8 cellular contexts compared by ENCODE assay signal in genomic region chr7:98283127-98283886, GRCh38. TPM values are rescaled to one million over a fixed set of nuclear protein-coding genes. Genes with fewer than 3 reads are reported as not detected.
DNase-seq lines count a peak whose midpoint lies in the region; ATAC-seq lines count a peak whose summit lies in the region.

No MANE protein-coding gene starts in this region.

- peak overlapping the region; percentile 94 for H3K9ac ChIP-seq in skeletal muscle satellite cell (ENCODE audit: low read depth, low read length)

- DNase-seq in activated CD8-positive, alpha-beta memory T cell treated with anti-CD3 and anti-CD28 coated beads, Interleukin-2, amount 10 ng/mL, durations not matched to agents 7 days and 5 days: no peak
- DNase-seq in activated CD8-positive, alpha-beta memory T cell treated with anti-CD3 and anti-CD28 coated beads for 24 hours: no peak
- DNase-seq in activated naive CD4-positive, alpha-beta T cell treated with anti-CD3 and anti-CD28 coated beads, Interleukin-2, amount 50 U/mL, for 72 hours (ENCODE audit: low spot score in 2 of 2): no peak
- DNase-seq in right cardiac atrium (peak; percentile 53 to 75 (median 74)), NCI-H1694 treated with DMSO at 0.1 percent for 48 hours (lab: John Stamatoyannopoulos, UW) (no peak)

- no peaks in the 10 kb centered on the region for H3K27me3 Mint-ChIP-seq in activated CD8-positive, alpha-beta memory T cell treated with anti-CD3 and anti-CD28 coated beads, Interleukin-2, amount 10 ng/mL, durations not matched to agents 7 days and 5 days

- no peak overlapping the region for H3K27ac Mint-ChIP-seq in activated CD8-positive, alpha-beta memory T cell treated with anti-CD3 and anti-CD28 coated beads, Interleukin-2, amount 10 ng/mL, durations not matched to agents 7 days and 5 days
- peak overlapping the region; percentile 79 to 91 for H3K27ac Mint-ChIP-seq in activated naive CD4-positive, alpha-beta T cell treated with anti-CD3 and anti-CD28 coated beads, Interleukin-2, amount 50 U/mL, for 72 hours

- H3K4me1 ChIP-seq in right cardiac atrium (ENCODE audit: control insufficient read depth, insufficient read depth, low read length) (peaks cover 17% of the 10 kb centered on the region), skeletal muscle satellite cell (ENCODE audit: control insufficient read depth, insufficient read depth, low read length) (peaks cover 55% of the 10 kb centered on the region)

- H3K27me3 ChIP-seq in right cardiac atrium (ENCODE audit: control insufficient read depth, insufficient read depth) (no peaks in the 10 kb centered on the region), skeletal muscle satellite cell (ENCODE audit: control insufficient read depth, insufficient read depth, low read length) (no peaks in the 10 kb centered on the region)

- H3K27ac ChIP-seq in right cardiac atrium (ENCODE audit: low read length): peak overlapping the region; percentile 9

- H3K9me3 ChIP-seq in right cardiac atrium (ENCODE audit: control insufficient read depth, low read length) (no peaks in the 10 kb centered on the region), skeletal muscle satellite cell (replicated peaks; ENCODE audit: low read length) (no peaks in the 10 kb centered on the region)

- peaks cover 4% of the 10 kb centered on the region for H3K36me3 Mint-ChIP-seq in activated CD8-positive, alpha-beta memory T cell treated with anti-CD3 and anti-CD28 coated beads, Interleukin-2, amount 10 ng/mL, durations not matched to agents 7 days and 5 days
- peaks cover 0 to 8% of the 10 kb centered on the region in 2 donors for H3K36me3 Mint-ChIP-seq in activated naive CD4-positive, alpha-beta T cell treated with anti-CD3 and anti-CD28 coated beads, Interleukin-2, amount 50 U/mL, for 72 hours

- CTCF ChIA-PET in activated CD8-positive, alpha-beta memory T cell treated with anti-CD3 and anti-CD28 coated beads, Interleukin-2, amount 10 ng/mL, durations not matched to agents 7 days and 5 days (lab: Charles Lee): no interaction called here

- intact Hi-C loops in right cardiac atrium (cut with DNase I): no loop called here

- peak overlapping the region; percentile 72 for H3K4me3 Mint-ChIP-seq in activated CD8-positive, alpha-beta memory T cell treated with anti-CD3 and anti-CD28 coated beads, Interleukin-2, amount 10 ng/mL, durations not matched to agents 7 days and 5 days

- peaks cover 52% of the 10 kb centered on the region for H3K36me3 ChIP-seq in skeletal muscle satellite cell (ENCODE audit: insufficient read depth, low read length)

- H3K9me3 Mint-ChIP-seq in activated CD8-positive, alpha-beta memory T cell treated with anti-CD3 and anti-CD28 coated beads, Interleukin-2, amount 10 ng/mL, durations not matched to agents 7 days and 5 days (ENCODE audit: low read depth): no peaks in the 10 kb centered on the region
- H3K9me3 Mint-ChIP-seq in activated naive CD4-positive, alpha-beta T cell treated with anti-CD3 and anti-CD28 coated beads, Interleukin-2, amount 50 U/mL, for 72 hours: no peaks in the 10 kb centered on the region

- peak overlapping the region; percentile 94 for H3K4me2 ChIP-seq in skeletal muscle satellite cell (ENCODE audit: low read length)

- H3K4me3 ChIP-seq in right cardiac atrium (ENCODE audit: low read length): peak overlapping the region; percentile 92
- H3K4me3 ChIP-seq in skeletal muscle satellite cell (ENCODE audit: low read length): peak overlapping the region; percentile 87

- no peak for ATAC-seq in activated CD8-positive, alpha-beta memory T cell treated with anti-CD3 and anti-CD28 coated beads, Interleukin-2, amount 10 ng/mL, durations not matched to agents 7 days and 5 days
- no peak for ATAC-seq in activated naive CD4-positive, alpha-beta T cell treated with anti-CD3 and anti-CD28 coated beads, Interleukin-2, amount 50 U/mL, for 72 hours
- ATAC-seq in right cardiac atrium: peak in 1 of 2 donors; percentile 18
- no peak for ATAC-seq in GM18867 (IDR thresholded peaks at IDR 0.05; ENCODE audit: unreplicated experiment)
- no peak for ATAC-seq in GM18873 (IDR thresholded peaks at IDR 0.05; ENCODE audit: low FRiP score, unreplicated experiment)

- 36% methylated on average over 19 of the region's 19 CpGs for WGBS in right cardiac atrium

- H3K4me1 Mint-ChIP-seq in activated CD8-positive, alpha-beta memory T cell treated with anti-CD3 and anti-CD28 coated beads, Interleukin-2, amount 10 ng/mL, durations not matched to agents 7 days and 5 days: peaks cover 16% of the 10 kb centered on the region

RNA-seq across cellular contexts. Expression of gene BRI3, which starts 1.8 kb away (rescaled TPM):
- 10 to 100 TPM; 38.3 to 43.5 TPM for total RNA-seq in activated CD8-positive, alpha-beta memory T cell treated with anti-CD3 and anti-CD28 coated beads, Interleukin-2, amount 10 ng/mL, durations not matched to agents 7 days and 5 days
- total RNA-seq in activated naive CD4-positive, alpha-beta T cell treated with anti-CD3 and anti-CD28 coated beads, Interleukin-2, amount 50 U/mL, for 72 hours: 10 to 100 TPM; 50.0 to 66.4 TPM
- 100 to 1,000 TPM; 156 to 203 (median 187) TPM for total RNA-seq in right cardiac atrium
- polyA plus RNA-seq in right cardiac atrium: 209 TPM
- 93.0 and 95.3 TPM in 2 replicates for total RNA-seq in skeletal muscle satellite cell (2012; rRNA removed)

RNA-seq across cellular contexts. Expression of gene TECPR1, which starts 31.3 kb away (rescaled TPM):
- total RNA-seq in activated CD8-positive, alpha-beta memory T cell treated with anti-CD3 and anti-CD28 coated beads, Interleukin-2, amount 10 ng/mL, durations not matched to agents 7 days and 5 days: 10 to 100 TPM; 45.6 to 60.7 TPM
- 10 to 100 TPM; 37.9 to 62.0 TPM for total RNA-seq in activated naive CD4-positive, alpha-beta T cell treated with anti-CD3 and anti-CD28 coated beads, Interleukin-2, amount 50 U/mL, for 72 hours
- total RNA-seq in right cardiac atrium: 10 to 100 TPM; 20.9 to 25.5 (median 25.1) TPM
- polyA plus RNA-seq in right cardiac atrium: 10.5 TPM
- total RNA-seq in skeletal muscle satellite cell (2012; rRNA removed): 12.4 and 13.3 TPM in 2 replicates

Comparison
In these comparisons a context has a peak if more than half of its experiments do, and no peak if none do; other contexts are left out.
1. DNase-seq: peak in right cardiac atrium (3 of 3); none in activated CD8-positive, alpha-beta memory T cell treated with anti-CD3 and anti-CD28 coated beads, Interleukin-2, amount 10 ng/mL, durations not matched to agents 7 days and 5 days (single experiment), activated CD8-positive, alpha-beta memory T cell treated with anti-CD3 and anti-CD28 coated beads for 24 hours (single experiment), activated naive CD4-positive, alpha-beta T cell treated with anti-CD3 and anti-CD28 coated beads, Interleukin-2, amount 50 U/mL, for 72 hours (0 of 2) and NCI-H1694 treated with DMSO at 0.1 percent for 48 hours (single experiment).